In genomic region chr2:68901561-68901960, GRCh38 we compare ENCODE assay signal across 1 cellular context.
TF ChIP-seq lines count a peak whose summit lies in the region.

No MANE protein-coding gene starts in this region.

TF ChIP-seq in GM23338, 12 proteins besides CTCF, POLR2A, EP300 and RAD21 (continued from another document):
- TF ChIP-seq REST (IDR thresholded peaks at IDR 0.05; ENCODE audit: unreplicated experiment) (no peak), JUNB (IDR thresholded peaks at IDR 0.05; ENCODE audit: unreplicated experiment) (no peak), CREB1 (CRISPR knock-in tag; IDR thresholded peaks at IDR 0.05; ENCODE audit: low read depth) (no peak), ZNF114 (CRISPR knock-in tag; IDR thresholded peaks at IDR 0.05) (no peak), EZH2phosphoT487 (IDR thresholded peaks at IDR 0.05; ENCODE audit: unreplicated experiment) (no peak), STAT1 (IDR thresholded peaks at IDR 0.05; ENCODE audit: unreplicated experiment) (no peak), ZNF331 (CRISPR knock-in tag; IDR thresholded peaks at IDR 0.05; ENCODE audit: low read depth) (no peak)
